Comparison of ENCODE assay signal across 19 cellular contexts in the genomic region with DNA sequence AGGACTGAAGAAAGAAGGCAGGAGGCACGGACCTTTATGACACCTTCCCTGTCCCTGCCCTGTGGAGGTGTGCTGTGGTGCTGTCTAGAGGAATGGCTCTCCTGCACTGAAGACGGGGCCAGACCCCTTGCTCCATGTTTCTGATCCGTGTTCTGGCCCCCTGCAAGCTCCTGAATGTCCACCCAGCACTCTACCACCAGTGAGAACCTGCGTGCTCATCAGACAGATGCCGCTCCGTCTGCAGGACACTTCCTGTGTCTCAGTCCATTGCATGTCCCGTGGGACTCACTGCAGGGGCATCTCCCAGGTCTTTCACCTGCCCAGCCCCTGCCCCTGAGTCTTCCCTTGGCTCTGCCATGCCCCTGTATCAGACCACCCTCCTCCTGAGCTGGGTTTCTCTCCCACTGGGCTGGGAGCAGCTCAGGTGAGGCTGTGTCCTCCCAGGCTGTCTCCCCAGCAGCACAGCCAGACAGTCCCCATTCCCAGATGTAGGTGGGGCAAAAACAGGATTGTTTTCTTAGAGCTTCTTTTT.
DNase-seq lines count a peak whose midpoint lies in the region; ATAC-seq and TF ChIP-seq lines count a peak whose summit lies in the region.
"Had no signal": no experiment of that assay in that cellular context is flagged by ENCODE, and none has a peak within 500 bp of the region (broad histone marks: within the 10 kb centered on the region; RNA-seq: fewer than 3 reads in every experiment).

No MANE protein-coding gene starts in this region.

- H3K9ac ChIP-seq in Karpas-422 (ENCODE audit: low read length), result peak overlapping the region; percentile 38; the same call in 1 of the 2 replicates

- DNase-seq in Karpas-422 (no peak), islet precursor cell (peak; percentile 31), prostate gland (ENCODE audit: low spot score) (peak; percentile 1), GM10248 (ENCODE audit: extremely low spot score) (no peak), NCI-H1105 (lab: John Stamatoyannopoulos, UW) (no peak), NK-92 (lab: John Stamatoyannopoulos, UW; ENCODE audit: unreplicated experiment) (no peak)
- DNase-seq in stimulated activated naive CD8-positive, alpha-beta T cell treated with anti-CD3 and anti-CD28 coated beads, Interleukin-15, Interleukin-2, amounts not matched to agents 100 U/mL and 50 U/mL, for 24 hours, result no peak
- DNase-seq: ACHN; AML-193; Caco-2; CD4-positive, alpha-beta T cell; DMS153; DMS79 treated with DMSO at 0.1 percent for 48 hours; GF-D8; GOT3; H7 had no signal

- H3K4me3 ChIP-seq in Karpas-422 (ENCODE audit: low read length), result no peak overlapping the region
- no peak overlapping the region for H3K4me3 ChIP-seq in prostate gland
- H3K4me3 ChIP-seq: GM12878 had no signal

- CTCF ChIA-PET in GM10248 (lab: Yijun Ruan, JAX), result no interaction called here

- no peak for TF ChIP-seq CTCF in prostate gland (IDR thresholded peaks at IDR 0.05)
- TF ChIP-seq CTCF in GM10248 (IDR thresholded peaks at IDR 0.05; ENCODE audit: control extremely low read depth, extremely low read depth, low read depth, missing control alignments), result no peak

- no peak overlapping the region; the same call in 1 of the 2 replicates for H2AFZ ChIP-seq in Karpas-422 (ENCODE audit: low read length)

- no peak for TF ChIP-seq POLR2A in prostate gland (IDR thresholded peaks at IDR 0.05)

- H3K4me1 ChIP-seq in Karpas-422 (ENCODE audit: low read length), result peaks cover 69% of the 10 kb centered on the region
- no peaks in the 10 kb centered on the region for H3K4me1 ChIP-seq in prostate gland (replicated peaks)
- H3K4me1 ChIP-seq: Caco-2 had no signal

- WGBS in prostate gland, result 76% methylated on average over 7 of the region's 7 CpGs

- H3K79me2 ChIP-seq in Karpas-422 (ENCODE audit: low read length), result no peaks in the 10 kb centered on the region

- H3K4me2 ChIP-seq in Karpas-422 (ENCODE audit: low read depth, low read length, poor library complexity, severe bottlenecking), result peak overlapping the region; percentile 20

- no peaks in the 10 kb centered on the region for H4K20me1 ChIP-seq in Karpas-422 (ENCODE audit: insufficient read depth, low read depth, low read length)

- no peaks in the 10 kb centered on the region for H3K9me3 ChIP-seq in Karpas-422 (ENCODE audit: low read length)
- H3K9me3 ChIP-seq in prostate gland, result no peaks in the 10 kb centered on the region
- H3K9me3 ChIP-seq: Caco-2 had no signal

- H3K27ac ChIP-seq in Karpas-422 (ENCODE audit: low read length) (no peak overlapping the region), prostate gland (no peak overlapping the region)
- H3K27ac ChIP-seq: C4-2B had no signal

- POLR2A ChIA-PET in GM10248 (lab: Yijun Ruan, JAX), result no interaction called here

- H3K27me3 ChIP-seq in Karpas-422 (ENCODE audit: low read length) (no peaks in the 10 kb centered on the region), prostate gland (replicated peaks; ENCODE audit: insufficient read depth) (no peaks in the 10 kb centered on the region)

- ATAC-seq in stimulated activated naive CD8-positive, alpha-beta T cell treated with anti-CD3 and anti-CD28 coated beads, Interleukin-15, Interleukin-2, amounts not matched to agents 100 U/mL and 50 U/mL, for 24 hours, result no peak
- ATAC-seq: GM12878, HepG2 had no signal

- H3K36me3 ChIP-seq in Karpas-422 (ENCODE audit: insufficient read depth, low read length), result no peaks in the 10 kb centered on the region
- no peaks in the 10 kb centered on the region for H3K36me3 ChIP-seq in prostate gland

- intact Hi-C loops in prostate gland (cut with DNase I), result no loop called here

- no peaks in the 10 kb centered on the region for H3K9me2 ChIP-seq in Karpas-422 (replicated peaks; ENCODE audit: insufficient read depth, low read length)

Comparison
In these comparisons a context has a peak if more than half of its experiments do, and no peak if none do; other contexts are left out.
1. DNase-seq: peak in islet precursor cell (single experiment) and prostate gland (single experiment); none in Karpas-422 (single experiment), GM10248 (single experiment), NCI-H1105 (single experiment), stimulated activated naive CD8-positive, alpha-beta T cell treated with anti-CD3 and anti-CD28 coated beads, Interleukin-15, Interleukin-2, amounts not matched to agents 100 U/mL and 50 U/mL, for 24 hours (single experiment) and NK-92 (single experiment).